Comparison of ENCODE assay signal across 1 cellular context in genomic region chr10:49539320-49539885, GRCh38.
TF ChIP-seq lines count a peak whose summit lies in the region.

No MANE protein-coding gene starts in this region.

TF ChIP-seq in HepG2, 621 proteins besides CTCF, POLR2A, EP300 and RAD21 (continued from another document and continues in another):
- TF ChIP-seq, protein P1, sequence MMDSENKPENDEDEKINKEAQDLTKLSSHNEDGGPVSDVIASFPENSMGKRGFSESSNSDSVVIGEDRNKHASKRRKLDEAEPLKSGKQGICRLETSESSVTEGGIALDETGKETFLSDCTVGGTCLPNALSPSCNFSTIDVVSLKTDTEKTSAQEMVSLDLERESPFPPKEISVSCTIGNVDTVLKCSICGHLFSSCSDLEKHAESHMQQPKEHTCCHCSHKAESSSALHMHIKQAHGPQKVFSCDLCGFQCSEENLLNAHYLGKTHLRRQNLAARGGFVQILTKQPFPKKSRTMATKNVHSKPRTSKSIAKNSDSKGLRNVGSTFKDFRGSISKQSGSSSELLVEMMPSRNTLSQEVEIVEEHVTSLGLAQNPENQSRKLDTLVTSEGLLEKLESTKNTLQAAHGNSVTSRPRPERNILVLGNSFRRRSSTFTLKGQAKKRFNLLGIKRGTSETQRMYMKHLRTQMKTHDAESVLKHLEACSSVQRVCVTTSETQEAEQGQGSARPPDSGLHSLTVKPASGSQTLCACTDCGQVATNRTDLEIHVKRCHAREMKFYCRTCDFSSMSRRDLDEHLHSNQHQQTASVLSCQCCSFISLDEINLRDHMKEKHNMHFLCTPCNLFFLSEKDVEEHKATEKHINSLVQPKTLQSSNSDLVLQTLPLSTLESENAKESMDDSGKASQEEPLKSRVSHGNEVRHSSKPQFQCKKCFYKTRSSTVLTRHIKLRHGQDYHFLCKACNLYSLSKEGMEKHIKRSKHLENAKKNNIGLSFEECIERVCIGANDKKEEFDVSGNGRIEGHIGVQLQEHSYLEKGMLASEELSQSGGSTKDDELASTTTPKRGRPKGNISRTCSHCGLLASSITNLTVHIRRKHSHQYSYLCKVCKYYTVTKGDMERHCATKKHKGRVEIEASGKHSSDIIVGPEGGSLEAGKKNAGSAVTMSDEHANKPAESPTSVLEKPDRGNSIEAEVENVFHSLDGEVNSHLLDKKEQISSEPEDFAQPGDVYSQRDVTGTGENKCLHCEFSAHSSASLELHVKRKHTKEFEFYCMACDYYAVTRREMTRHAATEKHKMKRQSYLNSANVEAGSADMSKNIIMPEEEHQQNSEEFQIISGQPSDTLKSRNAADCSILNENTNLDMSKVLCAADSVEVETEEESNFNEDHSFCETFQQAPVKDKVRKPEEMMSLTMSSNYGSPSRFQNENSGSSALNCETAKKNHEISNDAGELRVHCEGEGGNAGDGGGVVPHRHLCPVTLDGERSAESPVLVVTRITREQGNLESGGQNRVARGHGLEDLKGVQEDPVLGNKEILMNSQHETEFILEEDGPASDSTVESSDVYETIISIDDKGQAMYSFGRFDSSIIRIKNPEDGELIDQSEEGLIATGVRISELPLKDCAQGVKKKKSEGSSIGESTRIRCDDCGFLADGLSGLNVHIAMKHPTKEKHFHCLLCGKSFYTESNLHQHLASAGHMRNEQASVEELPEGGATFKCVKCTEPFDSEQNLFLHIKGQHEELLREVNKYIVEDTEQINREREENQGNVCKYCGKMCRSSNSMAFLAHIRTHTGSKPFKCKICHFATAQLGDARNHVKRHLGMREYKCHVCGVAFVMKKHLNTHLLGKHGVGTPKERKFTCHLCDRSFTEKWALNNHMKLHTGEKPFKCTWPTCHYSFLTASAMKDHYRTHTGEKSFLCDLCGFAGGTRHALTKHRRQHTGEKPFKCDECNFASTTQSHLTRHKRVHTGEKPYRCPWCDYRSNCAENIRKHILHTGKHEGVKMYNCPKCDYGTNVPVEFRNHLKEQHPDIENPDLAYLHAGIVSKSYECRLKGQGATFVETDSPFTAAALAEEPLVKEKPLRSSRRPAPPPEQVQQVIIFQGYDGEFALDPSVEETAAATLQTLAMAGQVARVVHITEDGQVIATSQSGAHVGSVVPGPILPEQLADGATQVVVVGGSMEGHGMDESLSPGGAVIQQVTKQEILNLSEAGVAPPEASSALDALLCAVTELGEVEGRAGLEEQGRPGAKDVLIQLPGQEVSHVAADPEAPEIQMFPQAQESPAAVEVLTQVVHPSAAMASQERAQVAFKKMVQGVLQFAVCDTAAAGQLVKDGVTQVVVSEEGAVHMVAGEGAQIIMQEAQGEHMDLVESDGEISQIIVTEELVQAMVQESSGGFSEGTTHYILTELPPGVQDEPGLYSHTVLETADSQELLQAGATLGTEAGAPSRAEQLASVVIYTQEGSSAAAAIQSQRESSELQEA (CRISPR knock-in tag; IDR thresholded peaks at IDR 0.05; ENCODE audit: not compliant biosample characterization): no peak
- TF ChIP-seq, protein P2, sequence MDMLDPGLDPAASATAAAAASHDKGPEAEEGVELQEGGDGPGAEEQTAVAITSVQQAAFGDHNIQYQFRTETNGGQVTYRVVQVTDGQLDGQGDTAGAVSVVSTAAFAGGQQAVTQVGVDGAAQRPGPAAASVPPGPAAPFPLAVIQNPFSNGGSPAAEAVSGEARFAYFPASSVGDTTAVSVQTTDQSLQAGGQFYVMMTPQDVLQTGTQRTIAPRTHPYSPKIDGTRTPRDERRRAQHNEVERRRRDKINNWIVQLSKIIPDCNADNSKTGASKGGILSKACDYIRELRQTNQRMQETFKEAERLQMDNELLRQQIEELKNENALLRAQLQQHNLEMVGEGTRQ (IDR thresholded peaks at IDR 0.05; ENCODE audit: low read depth, low read length): no peak
- TF ChIP-seq, protein P2 (CRISPR knock-in tag; IDR thresholded peaks at IDR 0.05; ENCODE audit: borderline replicate concordance): peak; percentile 76
- TF ChIP-seq, protein P3, sequence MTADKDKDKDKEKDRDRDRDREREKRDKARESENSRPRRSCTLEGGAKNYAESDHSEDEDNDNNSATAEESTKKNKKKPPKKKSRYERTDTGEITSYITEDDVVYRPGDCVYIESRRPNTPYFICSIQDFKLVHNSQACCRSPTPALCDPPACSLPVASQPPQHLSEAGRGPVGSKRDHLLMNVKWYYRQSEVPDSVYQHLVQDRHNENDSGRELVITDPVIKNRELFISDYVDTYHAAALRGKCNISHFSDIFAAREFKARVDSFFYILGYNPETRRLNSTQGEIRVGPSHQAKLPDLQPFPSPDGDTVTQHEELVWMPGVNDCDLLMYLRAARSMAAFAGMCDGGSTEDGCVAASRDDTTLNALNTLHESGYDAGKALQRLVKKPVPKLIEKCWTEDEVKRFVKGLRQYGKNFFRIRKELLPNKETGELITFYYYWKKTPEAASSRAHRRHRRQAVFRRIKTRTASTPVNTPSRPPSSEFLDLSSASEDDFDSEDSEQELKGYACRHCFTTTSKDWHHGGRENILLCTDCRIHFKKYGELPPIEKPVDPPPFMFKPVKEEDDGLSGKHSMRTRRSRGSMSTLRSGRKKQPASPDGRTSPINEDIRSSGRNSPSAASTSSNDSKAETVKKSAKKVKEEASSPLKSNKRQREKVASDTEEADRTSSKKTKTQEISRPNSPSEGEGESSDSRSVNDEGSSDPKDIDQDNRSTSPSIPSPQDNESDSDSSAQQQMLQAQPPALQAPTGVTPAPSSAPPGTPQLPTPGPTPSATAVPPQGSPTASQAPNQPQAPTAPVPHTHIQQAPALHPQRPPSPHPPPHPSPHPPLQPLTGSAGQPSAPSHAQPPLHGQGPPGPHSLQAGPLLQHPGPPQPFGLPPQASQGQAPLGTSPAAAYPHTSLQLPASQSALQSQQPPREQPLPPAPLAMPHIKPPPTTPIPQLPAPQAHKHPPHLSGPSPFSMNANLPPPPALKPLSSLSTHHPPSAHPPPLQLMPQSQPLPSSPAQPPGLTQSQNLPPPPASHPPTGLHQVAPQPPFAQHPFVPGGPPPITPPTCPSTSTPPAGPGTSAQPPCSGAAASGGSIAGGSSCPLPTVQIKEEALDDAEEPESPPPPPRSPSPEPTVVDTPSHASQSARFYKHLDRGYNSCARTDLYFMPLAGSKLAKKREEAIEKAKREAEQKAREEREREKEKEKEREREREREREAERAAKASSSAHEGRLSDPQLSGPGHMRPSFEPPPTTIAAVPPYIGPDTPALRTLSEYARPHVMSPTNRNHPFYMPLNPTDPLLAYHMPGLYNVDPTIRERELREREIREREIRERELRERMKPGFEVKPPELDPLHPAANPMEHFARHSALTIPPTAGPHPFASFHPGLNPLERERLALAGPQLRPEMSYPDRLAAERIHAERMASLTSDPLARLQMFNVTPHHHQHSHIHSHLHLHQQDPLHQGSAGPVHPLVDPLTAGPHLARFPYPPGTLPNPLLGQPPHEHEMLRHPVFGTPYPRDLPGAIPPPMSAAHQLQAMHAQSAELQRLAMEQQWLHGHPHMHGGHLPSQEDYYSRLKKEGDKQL (CRISPR knock-in tag; IDR thresholded peaks at IDR 0.05; ENCODE audit: low read depth): no peak
- no peak for TF ChIP-seq PAX8 (CRISPR knock-in tag; IDR thresholded peaks at IDR 0.05; ENCODE audit: borderline replicate concordance)
- no peak for TF ChIP-seq PHF5A (CRISPR knock-in tag; IDR thresholded peaks at IDR 0.05; ENCODE audit: low read depth, unreplicated experiment)
- TF ChIP-seq REXO4 (CRISPR knock-in tag; IDR thresholded peaks at IDR 0.05; ENCODE audit: borderline replicate concordance): no peak
- TF ChIP-seq TFDP2 (CRISPR knock-in tag; IDR thresholded peaks at IDR 0.05): no peak
- TF ChIP-seq SOX13 (IDR thresholded peaks at IDR 0.05): no peak
- TF ChIP-seq SOX13 (CRISPR knock-in tag; conservative IDR thresholded peaks at IDR 0.05 in 1 of 2, IDR thresholded peaks at IDR 0.05 in 1 of 2): no peak
- TF ChIP-seq THYN1 (CRISPR knock-in tag; IDR thresholded peaks at IDR 0.05; ENCODE audit: borderline replicate concordance, low read depth): no peak
- no peak for TF ChIP-seq ZNF446 (CRISPR knock-in tag; IDR thresholded peaks at IDR 0.05)
- no peak for TF ChIP-seq SMAD1 (CRISPR knock-in tag; IDR thresholded peaks at IDR 0.05; ENCODE audit: borderline replicate concordance, low read depth)
- TF ChIP-seq ZNF788 (CRISPR knock-in tag; IDR thresholded peaks at IDR 0.05; ENCODE audit: borderline replicate concordance): peak; percentile 5
- 0 out of 2 replicates have a peak, but pooled peaks have one; percentile 3 for TF ChIP-seq HOXD1 (CRISPR knock-in tag; IDR thresholded peaks at IDR 0.05)
- TF ChIP-seq SRY (CRISPR knock-in tag; IDR thresholded peaks at IDR 0.05): no peak; the same call in 1 of the 2 replicates
- no peak for TF ChIP-seq RBM39 (IDR thresholded peaks at IDR 0.05; ENCODE audit: low read depth, low read length, poor library complexity, severe bottlenecking)
- TF ChIP-seq ZBTB40 (IDR thresholded peaks at IDR 0.05): no peak
- no peak; the same call in 1 of the 2 replicates for TF ChIP-seq ZBTB40 (CRISPR knock-in tag; IDR thresholded peaks at IDR 0.05)
- TF ChIP-seq TIGD3 (CRISPR knock-in tag; IDR thresholded peaks at IDR 0.05; ENCODE audit: borderline replicate concordance): no peak
